36 cellular contexts compared by ENCODE assay signal in the genomic region with DNA sequence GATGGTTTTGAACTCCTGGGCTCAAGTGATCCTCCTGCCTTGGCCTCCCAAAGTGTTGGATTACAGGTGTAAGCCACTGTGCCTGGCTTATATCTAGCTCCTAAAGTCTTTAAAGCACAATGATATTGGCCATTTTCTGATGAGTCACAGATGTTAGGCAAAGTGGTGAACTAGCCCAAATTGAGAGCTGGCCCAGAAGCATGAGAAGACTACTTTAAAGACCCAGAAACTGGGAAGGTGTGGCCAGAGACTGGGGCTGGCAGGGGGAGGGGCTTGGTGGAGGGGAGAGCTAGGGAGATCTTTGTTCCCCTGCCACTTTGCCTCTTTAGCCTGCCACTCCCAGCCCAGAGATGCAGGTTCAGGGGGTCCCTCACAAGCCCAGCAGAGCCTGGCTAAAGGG. TPM values are rescaled to one million over a fixed set of nuclear protein-coding genes. Genes with fewer than 3 reads are reported as not detected.
"Had no signal": no experiment of that assay in that cellular context is flagged by ENCODE, and none has a peak within 500 bp of the region (broad histone marks: within the 10 kb centered on the region; RNA-seq: fewer than 3 reads in every experiment).

No MANE protein-coding gene starts in this region.

- H3K36me3 ChIP-seq: cardiac muscle cell, colonic mucosa, esophagus squamous epithelium, gastroesophageal sphincter, pancreas, prostate gland, uterus had no signal

- H3K27me3 ChIP-seq: cardiac muscle cell, colonic mucosa, hepatocyte, pancreas, sigmoid colon, uterus had no signal

- H3K79me2 ChIP-seq: hepatocyte had no signal

- H3K9me3 ChIP-seq: colonic mucosa, esophagus squamous epithelium, gastroesophageal sphincter, pancreas, prostate gland, sigmoid colon, uterus had no signal

- H3K27me3 Mint-ChIP-seq: type B pancreatic cell had no signal

- H2AFZ ChIP-seq: hepatocyte had no signal

- H3K4me1 Mint-ChIP-seq: activated B cell treated with CpG ODN at 0.5 μM for 24 hours; activated CD8-positive, alpha-beta memory T cell treated with anti-CD3 and anti-CD28 coated beads, Interleukin-2, amount 10 ng/mL, durations not matched to agents 7 days and 5 days; naive thymus-derived CD8-positive, alpha-beta T cell; neural crest cell; stimulated activated memory B cell treated with anti-CD40 and anti-IgM and Interleukin-4, amounts not matched to agents 10 μg/mL and 1 μg/mL and 100 μg/mL, for 72 hours; stimulated activated naive CD8-positive, alpha-beta T cell treated with anti-CD3 and anti-CD28 coated beads, Interleukin-15, amount 100 ng/mL, for 72 hours had no signal

- H3K4me1 ChIP-seq: colonic mucosa, gastroesophageal sphincter, pancreas, prostate gland, sigmoid colon, uterus had no signal

- H3K4me3 ChIP-seq: cardiac muscle cell, colonic mucosa, esophagus squamous epithelium, gastroesophageal sphincter, hepatocyte, pancreas, prostate gland, sigmoid colon, uterus had no signal

- H3K36me3 Mint-ChIP-seq: activated CD8-positive, alpha-beta memory T cell treated with anti-CD3 and anti-CD28 coated beads, Interleukin-2, amount 10 ng/mL, durations not matched to agents 7 days and 5 days; activated naive CD8-positive, alpha-beta T cell; stimulated activated memory B cell treated with anti-CD40 and anti-IgM and Interleukin-4, amounts not matched to agents 10 μg/mL and 1 μg/mL and 100 μg/mL, for 72 hours; type B pancreatic cell had no signal

- H3K4me2 ChIP-seq: hepatocyte had no signal

- H3K27ac Mint-ChIP-seq: activated B cell treated with CpG ODN at 0.5 μM for 24 hours; activated CD8-positive, alpha-beta memory T cell treated with anti-CD3 and anti-CD28 coated beads, Interleukin-2, amount 10 ng/mL, durations not matched to agents 7 days and 5 days; activated CD8-positive, alpha-beta T cell treated with anti-CD3 and anti-CD28 coated beads, Interleukin-2, amount 10 ng/mL, durations not matched to agents 7 days and 5 days; activated naive CD8-positive, alpha-beta T cell; naive thymus-derived CD8-positive, alpha-beta T cell; stimulated activated memory B cell treated with anti-CD40 and anti-IgM and Interleukin-4, amounts not matched to agents 10 μg/mL and 1 μg/mL and 100 μg/mL, for 72 hours; stimulated activated naive CD8-positive, alpha-beta T cell treated with anti-CD3 and anti-CD28 coated beads, Interleukin-15, amount 100 ng/mL, for 72 hours; type B pancreatic cell had no signal

- DNase-seq: activated B cell treated with CpG ODN at 0.5 μM for 24 hours; activated CD8-positive, alpha-beta memory T cell treated with anti-CD3 and anti-CD28 coated beads, Interleukin-2, amount 10 ng/mL, durations not matched to agents 7 days and 5 days; activated CD8-positive, alpha-beta T cell treated with anti-CD3 and anti-CD28 coated beads, Interleukin-2, amount 10 ng/mL, durations not matched to agents 7 days and 5 days; activated naive CD4-positive, alpha-beta T cell; activated T-cell treated with anti-CD3 and anti-CD28 coated beads, Interleukin-2, amount 50 U/mL, for 48 hours; anterior cingulate cortex; cerebellar nuclear complex; colonic mucosa; effector CD8-positive, alpha-beta T cell; esophagus squamous epithelium; kidney; left colon; mammary epithelial cell; naive thymus-derived CD8-positive, alpha-beta T cell; nucleus accumbens; pancreas; retina; sigmoid colon; small intestine; stimulated activated CD4-positive, alpha-beta T cell treated with anti-CD3 and anti-CD28 coated beads, Interleukin-4, amount 100 ng/mL, for 24 hours; stimulated activated naive CD8-positive, alpha-beta T cell treated with anti-CD3 and anti-CD28 coated beads, Interleukin-15, amount 100 ng/mL, for 72 hours; substantia nigra; uterus had no signal

- H3K27ac ChIP-seq: cardiac muscle cell, colonic mucosa, epithelial cell of prostate, esophagus squamous epithelium, gastroesophageal sphincter, hepatocyte, pancreas, prostate gland, sigmoid colon, uterus had no signal

- H3K9me3 Mint-ChIP-seq: activated B cell treated with CpG ODN at 0.5 μM for 24 hours; naive thymus-derived CD8-positive, alpha-beta T cell; neural crest cell; stimulated activated memory B cell treated with anti-CD40 and anti-IgM and Interleukin-4, amounts not matched to agents 10 μg/mL and 1 μg/mL and 100 μg/mL, for 72 hours; stimulated activated naive CD8-positive, alpha-beta T cell treated with anti-CD3 and anti-CD28 coated beads, Interleukin-15, amount 100 ng/mL, for 72 hours had no signal

- ATAC-seq: activated CD8-positive, alpha-beta memory T cell treated with anti-CD3 and anti-CD28 coated beads, Interleukin-2, amount 10 ng/mL, durations not matched to agents 7 days and 5 days; activated CD8-positive, alpha-beta T cell treated with anti-CD3 and anti-CD28 coated beads, Interleukin-2, amount 10 ng/mL, durations not matched to agents 7 days and 5 days; gastroesophageal sphincter; left colon; naive thymus-derived CD8-positive, alpha-beta T cell; pancreas; stimulated activated memory B cell treated with anti-CD40 and anti-IgM and Interleukin-4, amounts not matched to agents 10 μg/mL and 1 μg/mL and 100 μg/mL, for 72 hours; stimulated activated naive CD8-positive, alpha-beta T cell treated with anti-CD3 and anti-CD28 coated beads, Interleukin-15, amount 100 ng/mL, for 72 hours had no signal

- H3K4me3 Mint-ChIP-seq: activated B cell treated with CpG ODN at 0.5 μM for 24 hours; activated CD8-positive, alpha-beta memory T cell treated with anti-CD3 and anti-CD28 coated beads, Interleukin-2, amount 10 ng/mL, durations not matched to agents 7 days and 5 days; activated CD8-positive, alpha-beta T cell treated with anti-CD3 and anti-CD28 coated beads, Interleukin-2, amount 10 ng/mL, durations not matched to agents 7 days and 5 days; activated naive CD8-positive, alpha-beta T cell; naive thymus-derived CD8-positive, alpha-beta T cell; neural crest cell; stimulated activated memory B cell treated with anti-CD40 and anti-IgM and Interleukin-4, amounts not matched to agents 10 μg/mL and 1 μg/mL and 100 μg/mL, for 72 hours; stimulated activated naive CD8-positive, alpha-beta T cell treated with anti-CD3 and anti-CD28 coated beads, Interleukin-15, amount 100 ng/mL, for 72 hours; type B pancreatic cell had no signal

RNA-seq across cellular contexts. Expression of a gene that starts 21.6 kb away (rescaled TPM):
- total RNA-seq: activated B cell treated with CpG ODN at 0.5 μM for 24 hours; activated CD8-positive, alpha-beta memory T cell treated with anti-CD3 and anti-CD28 coated beads, Interleukin-2, amount 10 ng/mL, durations not matched to agents 7 days and 5 days; activated CD8-positive, alpha-beta T cell treated with anti-CD3 and anti-CD28 coated beads, Interleukin-2, amount 10 ng/mL, durations not matched to agents 7 days and 5 days; dermis microvascular lymphatic vessel endothelial cell; fibroblast of villous mesenchyme; kidney; liver; mammary epithelial cell; naive thymus-derived CD8-positive, alpha-beta T cell; T-helper 1 cell treated with Interleukin-12 subunit alpha and Interleukin-12 subunit beta and Interleukin-4 antibody, amounts not matched to agents 30 ng/mL and 1 ng/mL, for 36 hours had no signal
- polyA plus RNA-seq: liver; mammary epithelial cell; naive thymus-derived CD8-positive, alpha-beta T cell had no signal

RNA-seq across cellular contexts. Expression of a gene that starts 41.8 kb away (rescaled TPM):
- total RNA-seq: activated B cell treated with CpG ODN at 0.5 μM for 24 hours; activated CD8-positive, alpha-beta memory T cell treated with anti-CD3 and anti-CD28 coated beads, Interleukin-2, amount 10 ng/mL, durations not matched to agents 7 days and 5 days; activated CD8-positive, alpha-beta T cell treated with anti-CD3 and anti-CD28 coated beads, Interleukin-2, amount 10 ng/mL, durations not matched to agents 7 days and 5 days; dermis microvascular lymphatic vessel endothelial cell; fibroblast of villous mesenchyme; hepatocyte; liver; naive thymus-derived CD8-positive, alpha-beta T cell; T-helper 1 cell treated with Interleukin-12 subunit alpha and Interleukin-12 subunit beta and Interleukin-4 antibody, amounts not matched to agents 30 ng/mL and 1 ng/mL, for 36 hours had no signal
- polyA plus RNA-seq: cardiac muscle cell; liver; naive thymus-derived CD8-positive, alpha-beta T cell had no signal
